In the genomic region with DNA sequence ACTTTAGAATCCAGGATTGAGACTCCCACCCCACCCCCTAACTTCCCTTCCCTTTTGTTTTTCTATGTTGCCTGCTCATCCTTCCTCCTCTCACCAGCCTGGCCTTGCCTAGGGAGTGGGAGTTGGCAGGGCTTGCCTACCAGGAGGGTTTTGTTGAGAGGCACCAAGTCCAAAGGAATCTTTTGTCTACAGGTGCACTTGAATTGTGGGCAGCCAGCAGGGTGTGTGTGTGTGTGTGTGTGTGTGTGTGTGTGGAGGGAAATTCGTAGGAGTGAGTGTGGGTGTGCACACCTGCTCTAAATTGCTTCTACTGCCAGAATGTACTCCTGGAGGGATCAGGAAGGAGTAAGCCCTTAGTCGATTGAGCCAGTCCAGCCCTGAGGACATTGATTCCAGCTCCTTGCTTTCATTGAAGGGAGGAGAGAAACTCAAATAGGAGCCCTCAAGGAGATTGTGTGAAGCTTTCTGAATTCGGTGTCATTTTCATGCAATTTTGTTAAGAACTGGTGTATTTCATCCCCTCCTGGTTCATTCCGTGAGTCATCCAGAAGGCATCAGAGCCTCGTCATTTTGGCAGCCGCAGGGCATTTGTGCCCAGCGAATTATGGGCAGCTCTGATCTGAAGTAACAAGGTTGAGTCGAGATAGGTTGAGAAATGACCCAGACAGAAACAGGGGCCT, we compare ENCODE assay signal across 11 cellular contexts.
DNase-seq lines count a peak whose midpoint lies in the region; ATAC-seq and TF ChIP-seq lines count a peak whose summit lies in the region.
"Had no signal": no experiment of that assay in that cellular context is flagged by ENCODE, and none has a peak within 500 bp of the region (broad histone marks: within the 10 kb centered on the region; RNA-seq: fewer than 3 reads in every experiment).

No MANE protein-coding gene starts in this region.

- H3K27me3 ChIP-seq in mammary epithelial cell (ENCODE audit: insufficient read depth, low read length) (no peaks in the 10 kb centered on the region), left lung (no peaks in the 10 kb centered on the region)

- BruUV-seq in mammary epithelial cell (replicated peaks; lab: Mats Ljungman, UMichigan): TSS peak; percentile 89

- H3K9me3 ChIP-seq in mammary epithelial cell (replicated peaks; ENCODE audit: insufficient read depth, low read length): no peaks in the 10 kb centered on the region
- H3K9me3 ChIP-seq in left lung: no peaks in the 10 kb centered on the region

- TF ChIP-seq CTCF in mammary epithelial cell (conservative IDR thresholded peaks at IDR 0.05 in 1 of 2, IDR thresholded peaks at IDR 0.05 in 1 of 2; ENCODE audit: extremely low read depth in 1 of 2, insufficient read depth in 1 of 2, low read depth in 1 of 2, low read length in 2 of 2): no peak
- TF ChIP-seq CTCF in left lung (IDR thresholded peaks at IDR 0.05): no peak

- H3K4me3 ChIP-seq in mammary epithelial cell (replicated peaks in 1 of 3; ENCODE audit: insufficient read depth in 1 of 3, low read depth in 2 of 3, low read length in 3 of 3): peak overlapping the region in 1 of 3 experiments; percentile 12
- H3K4me3 ChIP-seq in left lung: no peak overlapping the region

- WGBS in mammary epithelial cell (ENCODE audit: low coverage, missing lambda C conversion rate): 0% methylated on average over 8 of the region's 8 CpGs

- H3K27ac ChIP-seq in mammary epithelial cell (ENCODE audit: insufficient read depth, low read depth, low read length) (peak overlapping the region; percentile 90), left lung (no peak overlapping the region)
- H3K27ac ChIP-seq: VCaP had no signal

- dilution Hi-C loops in mammary epithelial cell (cut with HindIII; ENCODE audit: low sequenced_read_pairs): loop anchor here (5.0 kb wide), 1 partner anchor 98 kb away; no protein-coding TSS in a partner anchor

- H3K4me2 ChIP-seq in mammary epithelial cell (ENCODE audit: insufficient read depth, low read depth, low read length): peak overlapping the region; percentile 81

- in situ Hi-C loops in mammary epithelial cell (cut with MboI; ENCODE audit: low sequenced_read_pairs in 2 of 2): no loop called here

- peak; percentile 79 for DNase-seq in AG20443 (ENCODE audit: low spot score)
- peak; percentile 92 for DNase-seq in HT1080 (ENCODE audit: low read depth)
- peak; percentile 97 for DNase-seq in mammary epithelial cell
- no peak for DNase-seq in left lung
- DNase-seq in NCI-H1436 (lab: John Stamatoyannopoulos, UW): no peak
- no peak for DNase-seq in stimulated activated CD4-positive, alpha-beta T cell treated with anti-CD3 and anti-CD28 coated beads, Interleukin-2, amount 100 ng/mL, for 24 hours
- DNase-seq: DMS 273 treated with DMSO at 0.1 percent for 48 hours, NCI-H2171 had no signal

- H3K4me1 ChIP-seq in mammary epithelial cell (ENCODE audit: insufficient read depth, low read length) (peaks cover 44% of the 10 kb centered on the region), left lung (peaks cover 3 to 45% of the 10 kb centered on the region in 2 donors)

- H3K79me2 ChIP-seq in mammary epithelial cell (ENCODE audit: insufficient read depth, low read length): peaks cover 73% of the 10 kb centered on the region

- peak; percentile 18 for ATAC-seq in left lung
- no peak for ATAC-seq in HG03442 (IDR thresholded peaks at IDR 0.05; ENCODE audit: unreplicated experiment)
- no peak for ATAC-seq in GM21737 (IDR thresholded peaks at IDR 0.05; ENCODE audit: unreplicated experiment)

- CTCF ChIA-PET in mammary epithelial cell (lab: Charles Lee; ENCODE audit: low non-redundant PET): no interaction called here

- H2AFZ ChIP-seq in mammary epithelial cell (ENCODE audit: low read depth, low read length): peak overlapping the region; percentile 66

- H3K9ac ChIP-seq in mammary epithelial cell (ENCODE audit: insufficient read depth, low read length): peak overlapping the region; percentile 79

- intact Hi-C loops in mammary epithelial cell (cut with micrococcal nuclease): no loop called here
- intact Hi-C loops in left lung (cut with DNase I): no loop called here

- no peaks in the 10 kb centered on the region for H4K20me1 ChIP-seq in mammary epithelial cell (ENCODE audit: insufficient read depth, low read length)

- no peaks in the 10 kb centered on the region for H3K36me3 ChIP-seq in mammary epithelial cell (ENCODE audit: insufficient read depth, low read length)
- H3K36me3 ChIP-seq in left lung: no peaks in the 10 kb centered on the region

Comparison
In these comparisons a context has a peak if more than half of its experiments do, and no peak if none do; other contexts are left out.
1. DNase-seq: peak in AG20443 (single experiment), HT1080 (single experiment) and mammary epithelial cell (single experiment); none in left lung (0 of 2), NCI-H1436 (single experiment) and stimulated activated CD4-positive, alpha-beta T cell treated with anti-CD3 and anti-CD28 coated beads, Interleukin-2, amount 100 ng/mL, for 24 hours (0 of 2).